In the genomic region with DNA sequence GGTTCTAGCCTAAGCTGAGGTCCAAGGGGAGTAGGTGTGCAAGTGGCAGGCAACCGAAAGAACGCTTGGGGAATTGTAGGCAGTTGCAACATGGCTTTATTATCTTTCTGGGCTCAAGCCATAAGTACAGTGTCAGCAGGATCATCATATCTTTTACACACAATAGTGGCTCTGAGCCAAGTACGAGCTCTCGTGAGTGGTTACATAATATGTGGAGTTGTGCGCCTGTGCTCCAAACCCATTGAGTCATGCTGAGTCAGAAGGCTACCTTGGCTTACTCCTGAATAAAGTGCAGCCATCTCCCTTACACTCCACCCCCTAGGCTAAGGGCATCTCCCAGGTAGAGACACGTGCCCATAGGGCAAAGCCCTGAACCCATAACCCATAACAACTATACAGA, we compare ENCODE assay signal across 17 cellular contexts.
DNase-seq lines count a peak whose midpoint lies in the region; ATAC-seq and TF ChIP-seq lines count a peak whose summit lies in the region.
"Had no signal": no experiment of that assay in that cellular context is flagged by ENCODE, and none has a peak within 500 bp of the region (broad histone marks: within the 10 kb centered on the region; RNA-seq: fewer than 3 reads in every experiment).

No MANE protein-coding gene starts in this region.

- no peak overlapping the region for H3K4me3 Mint-ChIP-seq in activated T-cell treated with anti-CD3 and anti-CD28 coated beads, Interleukin-2, amount 50 U/mL, for 24 hours
- H3K4me3 Mint-ChIP-seq: effector memory CD8-positive, alpha-beta T cell had no signal

- CTCF ChIA-PET in RWPE1 (lab: Yijun Ruan, JAX), result no interaction called here

- intact Hi-C loops in Right ventricle myocardium superior (cut with DNase I), result no loop called here

- H3K27ac Mint-ChIP-seq in activated T-cell treated with anti-CD3 and anti-CD28 coated beads, Interleukin-2, amount 50 U/mL, for 24 hours, result no peak overlapping the region
- H3K27ac Mint-ChIP-seq: effector memory CD8-positive, alpha-beta T cell had no signal

- no peaks in the 10 kb centered on the region for H3K4me1 Mint-ChIP-seq in activated T-cell treated with anti-CD3 and anti-CD28 coated beads, Interleukin-2, amount 50 U/mL, for 24 hours (ENCODE audit: low read depth)

- DNase-seq in COLO668 (lab: John Stamatoyannopoulos, UW; ENCODE audit: unreplicated experiment), result peak; percentile 13
- DNase-seq in HT1080 (ENCODE audit: low read depth), result peak; percentile 89
- DNase-seq in RWPE1 (ENCODE audit: low spot score), result peak; percentile 85
- DNase-seq in fibroblast of mammary gland (ENCODE audit: low read depth), result peak; percentile 69
- no peak for DNase-seq in activated T-cell treated with anti-CD3 and anti-CD28 coated beads, Interleukin-2, amount 50 U/mL, for 24 hours
- no peak for DNase-seq in hypothalamus (lab: John Stamatoyannopoulos, UW)
- no peak for DNase-seq in Right ventricle myocardium superior
- DNase-seq: activated CD8-positive, alpha-beta memory T cell treated with anti-CD3 and anti-CD28 coated beads for 24 hours; activated effector memory CD4-positive, alpha-beta T cell treated with anti-CD3 and anti-CD28 coated beads, Interleukin-2, amount 50 U/mL, for 16 hours; effector memory CD8-positive, alpha-beta T cell; NCI-H1105 treated with DMSO at 0.1 percent for 48 hours; NCI-H526; posterior cingulate gyrus; SIG-M5; stimulated activated CD4-positive, alpha-beta T cell treated with anti-CD3 and anti-CD28 coated beads, Interleukin-15, amount 100 ng/mL, for 24 hours had no signal

- POLR2A ChIA-PET in RWPE1 (lab: Yijun Ruan, JAX; ENCODE audit: low non-redundant PET), result no interaction called here

- H3K36me3 Mint-ChIP-seq in activated T-cell treated with anti-CD3 and anti-CD28 coated beads, Interleukin-2, amount 50 U/mL, for 24 hours (ENCODE audit: low read depth), result no peaks in the 10 kb centered on the region

- ATAC-seq in Right ventricle myocardium superior (ENCODE audit: poor library complexity), result no peak
- no peak for ATAC-seq in GM18909 (IDR thresholded peaks at IDR 0.05; ENCODE audit: poor library complexity, unreplicated experiment)
- ATAC-seq: effector memory CD8-positive, alpha-beta T cell had no signal

- no peak for TF ChIP-seq CTCF in RWPE1 (conservative IDR thresholded peaks at IDR 0.05; ENCODE audit: low read depth)
- TF ChIP-seq CTCF in fibroblast of mammary gland (conservative IDR thresholded peaks at IDR 0.05; ENCODE audit: control insufficient read depth, insufficient read depth, low read depth, low read length), result no peak

- H3K9me3 Mint-ChIP-seq in activated T-cell treated with anti-CD3 and anti-CD28 coated beads, Interleukin-2, amount 50 U/mL, for 24 hours, result peaks cover 4% of the 10 kb centered on the region

- no peak overlapping the region for H3K27ac ChIP-seq in RWPE1
- H3K27ac ChIP-seq: thoracic aorta had no signal

- H3K4me3 ChIP-seq in fibroblast of mammary gland (ENCODE audit: control insufficient read depth, low read depth, low read length), result no peak overlapping the region
- H3K4me3 ChIP-seq: thoracic aorta had no signal

- no peaks in the 10 kb centered on the region for H3K27me3 Mint-ChIP-seq in activated T-cell treated with anti-CD3 and anti-CD28 coated beads, Interleukin-2, amount 50 U/mL, for 24 hours
- H3K27me3 Mint-ChIP-seq: effector memory CD8-positive, alpha-beta T cell had no signal

Comparison
In these comparisons a context has a peak if more than half of its experiments do, and no peak if none do; other contexts are left out.
1. DNase-seq: peak in COLO668 (single experiment), HT1080 (single experiment), RWPE1 (single experiment) and fibroblast of mammary gland (single experiment); none in activated T-cell treated with anti-CD3 and anti-CD28 coated beads, Interleukin-2, amount 50 U/mL, for 24 hours (single experiment), hypothalamus (0 of 51) and Right ventricle myocardium superior (single experiment).